8 cellular contexts compared by ENCODE assay signal in genomic region chr12:69070319-69071090, GRCh38.
DNase-seq lines count a peak whose midpoint lies in the region; ATAC-seq, FAIRE-seq and TF ChIP-seq lines count a peak whose summit lies in the region.

No MANE protein-coding gene starts in this region.

- no peak for FAIRE-seq in A549 (lab: Jason Lieb, UNC)

- no peak for TF ChIP-seq EP300 in A549 (IDR thresholded peaks at IDR 0.05)

- no peaks in the 10 kb centered on the region for H3K36me3 ChIP-seq in colonic mucosa
- no peaks in the 10 kb centered on the region for H3K36me3 ChIP-seq in right lobe of liver

- WGBS in A549 (ENCODE audit: missing lambda C conversion rate): 27% methylated on average over 6 of the region's 6 CpGs
- WGBS in right lobe of liver (ENCODE audit: insufficient coverage, low coverage, low lambda C conversion rate, missing lambda C conversion rate): 41% methylated on average over 6 of the region's 6 CpGs

- DNase-seq in A549 (ENCODE audit: low read depth in 1 of 2, low spot score in 1 of 2) (peak; percentile 60 to 70), NCI-H345 (lab: John Stamatoyannopoulos, UW) (peak; percentile 68), colonic mucosa (peak; percentile 83), right lobe of liver (peak in 2 of 3 donors; percentile 34 to 78)
- peak; percentile 23 for DNase-seq in activated CD4-positive, alpha-beta T cell treated with anti-CD3 and anti-CD28 coated beads for 1 hour
- peak; percentile 25 for DNase-seq in stimulated activated CD8-positive, alpha-beta memory T cell treated with anti-CD3 and anti-CD28 coated beads, Interleukin-12 subunit alpha, Interleukin-12 subunit beta, amount 100 ng/mL, for 1 hour (ENCODE audit: low read depth)

- intact Hi-C loops in colonic mucosa (cut with DNase I): loop anchor here (10.0 kb wide), 1 partner anchor 176 kb away; no protein-coding TSS in a partner anchor
- intact Hi-C loops in right lobe of liver (cut with DNase I): loop anchor here in 1 of 2 donors (5.0 kb wide), 1 partner anchor 178 kb away; no protein-coding TSS in a partner anchor

- no peaks in the 10 kb centered on the region for H3K9me3 ChIP-seq in A549
- H3K9me3 ChIP-seq in colonic mucosa: no peaks in the 10 kb centered on the region
- no peaks in the 10 kb centered on the region for H3K9me3 ChIP-seq in right lobe of liver

- H3K27me3 ChIP-seq in colonic mucosa (no peaks in the 10 kb centered on the region), right lobe of liver (no peaks in the 10 kb centered on the region)

- H3K4me3 ChIP-seq in A549: no peak overlapping the region
- no peak overlapping the region for H3K4me3 ChIP-seq in colonic mucosa
- no peak overlapping the region for H3K4me3 ChIP-seq in right lobe of liver

- H3K27ac ChIP-seq in A549: peak overlapping the region in 1 of 2 experiments; percentile 59; a peak in 1 of 6 replicates
- H3K27ac ChIP-seq in colonic mucosa: no peak overlapping the region
- peak overlapping the region; percentile 6 to 28 (median 18) for H3K27ac ChIP-seq in right lobe of liver

- peak; percentile 90 to 94 for ATAC-seq in A549
- peak; percentile 85 for ATAC-seq in GM18498 (IDR thresholded peaks at IDR 0.05; ENCODE audit: unreplicated experiment)
- peak; percentile 64 for ATAC-seq in HG03060 (IDR thresholded peaks at IDR 0.05; ENCODE audit: low read depth, unreplicated experiment)
- ATAC-seq in right lobe of liver: peak; percentile 59 to 80 (median 78)

- POLR2A ChIA-PET in A549 (lab: Yijun Ruan, JAX): interaction anchor here (0.6 kb wide), 1 partner anchor 904 kb away, joined by 4 read pairs; no protein-coding TSS in a partner anchor

- no peak for TF ChIP-seq POLR2A in A549 (IDR thresholded peaks at IDR 0.05; ENCODE audit: low read length)
- no peak for TF ChIP-seq POLR2A in right lobe of liver (IDR thresholded peaks at IDR 0.05)

- TF ChIP-seq CTCF in A549 (IDR thresholded peaks at IDR 0.05) (peak; percentile 93), colonic mucosa (IDR thresholded peaks at IDR 0.05) (peak; percentile 93), right lobe of liver (IDR thresholded peaks at IDR 0.05) (peak; percentile 87 to 93 (median 91))

- CTCF ChIA-PET in A549 (lab: Yijun Ruan, JAX): interaction anchor here (0.7 to 4.1 kb wide), 35 partner anchors 8 to 240 kb away, joined by 3 to 69 read pairs (median 4); no protein-coding TSS in a partner anchor

- TF ChIP-seq RAD21 in A549 (conservative IDR thresholded peaks at IDR 0.05 in 1 of 2, IDR thresholded peaks at IDR 0.05 in 1 of 2): peak; percentile 92 to 97

- no peak overlapping the region for H3K9ac ChIP-seq in colonic mucosa (ENCODE audit: low read depth in 2 of 2, low read length in 2 of 2)

- no peak overlapping the region for H3K4me2 ChIP-seq in A549

- H3K4me1 ChIP-seq in A549: peaks cover 26% of the 10 kb centered on the region
- peaks cover 5% of the 10 kb centered on the region for H3K4me1 ChIP-seq in colonic mucosa
- peaks cover 0 to 45% (median 0%) of the 10 kb centered on the region in 4 donors for H3K4me1 ChIP-seq in right lobe of liver

TF ChIP-seq in A549, 52 proteins besides CTCF, POLR2A, EP300 and RAD21:
- TF ChIP-seq FOSB (CRISPR knock-in tag; IDR thresholded peaks at IDR 0.05) (0 out of 2 replicates have a peak, but pooled peaks have one; percentile 1), HEYL (CRISPR knock-in tag; IDR thresholded peaks at IDR 0.05) (no peak), SMC3 (IDR thresholded peaks at IDR 0.05) (peak; percentile 94)
TF ChIP-seq in A549: peak in this region for 2.

Comparison
In these comparisons a context has a peak if more than half of its experiments do, and no peak if none do; other contexts are left out.
1. DNase-seq: peak in every context shown above with its lines; median percentile 83 in colonic mucosa; 68 in NCI-H345; 65 in A549; 56 in right lobe of liver; 25 in stimulated activated CD8-positive, alpha-beta memory T cell treated with anti-CD3 and anti-CD28 coated beads, Interleukin-12 subunit alpha, Interleukin-12 subunit beta, amount 100 ng/mL, for 1 hour; 23 in activated CD4-positive, alpha-beta T cell treated with anti-CD3 and anti-CD28 coated beads for 1 hour.